In the genomic region with DNA sequence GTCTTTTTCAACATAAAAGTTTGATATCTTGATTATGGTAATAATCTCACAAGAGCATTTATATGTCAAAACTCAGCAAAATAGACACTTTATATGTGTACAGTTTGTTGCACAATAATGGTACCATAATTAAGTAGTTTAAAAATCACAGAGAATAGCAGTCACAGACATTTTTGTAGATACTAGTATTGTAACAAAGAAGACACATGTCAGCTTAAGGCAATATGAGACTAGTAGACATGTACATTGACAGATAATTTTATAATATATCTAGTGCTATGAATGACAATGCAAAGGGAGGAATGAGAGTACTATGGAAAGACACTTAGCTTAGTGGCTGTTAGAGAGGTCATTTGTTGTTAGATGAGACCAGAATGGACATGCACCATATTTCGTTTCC, we compare ENCODE assay signal across 11 cellular contexts.
"Had no signal": no experiment of that assay in that cellular context is flagged by ENCODE, and none has a peak within 500 bp of the region (broad histone marks: within the 10 kb centered on the region; RNA-seq: fewer than 3 reads in every experiment).

No MANE protein-coding gene starts in this region.

- H3K36me3 ChIP-seq: HAP-1 had no signal

- H3K4me1 ChIP-seq: HAP-1 had no signal

- ATAC-seq: GM23338, HCT116 had no signal

- FAIRE-seq: H1, H54 had no signal

- H3K4me2 ChIP-seq: GM23338 had no signal

- H2AFZ ChIP-seq: GM23248, GM23338 had no signal

- H3K9me3 ChIP-seq: HAP-1 had no signal

- H3K4me3 ChIP-seq: GM23248, GM23338, HAP-1 had no signal

- H3K27ac ChIP-seq: GM23248 had no signal

- H3K9ac ChIP-seq: GM23248 had no signal

- DNase-seq: GM23248, GOT3, H7, H9, HCEC 1CT, HFFc6 had no signal
